Comparison of ENCODE assay signal across 9 cellular contexts in genomic region chr14:63308723-63309317, GRCh38. TPM values are rescaled to one million over a fixed set of nuclear protein-coding genes. Genes with fewer than 3 reads are reported as not detected.
DNase-seq lines count a peak whose midpoint lies in the region; ATAC-seq, FAIRE-seq and TF ChIP-seq lines count a peak whose summit lies in the region.
"Had no signal": no experiment of that assay in that cellular context is flagged by ENCODE, and none has a peak within 500 bp of the region (broad histone marks: within the 10 kb centered on the region; RNA-seq: fewer than 3 reads in every experiment).

No MANE protein-coding gene starts in this region.

- peak; percentile 40 for DNase-seq in HCT116 (ENCODE audit: low read depth, low spot score)
- DNase-seq in RWPE1 (ENCODE audit: low spot score) = peak; percentile 19
- DNase-seq in kidney epithelial cell (ENCODE audit: low read depth) = no peak
- no peak for DNase-seq in left cardiac atrium
- DNase-seq in NCI-H187 (lab: John Stamatoyannopoulos, UW) = no peak
- DNase-seq in GM12891 (ENCODE audit: insufficient read length, low spot score) = no peak

- no peak overlapping the region for H2AFZ ChIP-seq in HCT116 (ENCODE audit: low read depth, low read length, poor library complexity, severe bottlenecking)

- H3F3A ChIP-seq in DOHH2 (ENCODE audit: control insufficient read depth, insufficient read depth) = no peaks in the 10 kb centered on the region

- TF ChIP-seq CTCF in DOHH2 (IDR thresholded peaks at IDR 0.05; ENCODE audit: low read depth, low read length, poor library complexity, severe bottlenecking) (peak; percentile 67), HCT116 (IDR thresholded peaks at IDR 0.05 in 2 of 3, conservative IDR thresholded peaks at IDR 0.05 in 1 of 3; ENCODE audit: borderline replicate concordance in 1 of 3, insufficient read depth in 1 of 3, low read depth in 2 of 3, low read length in 2 of 3) (peak; percentile 46 to 81 (median 79); a peak in 5 of 6 replicates), RWPE1 (conservative IDR thresholded peaks at IDR 0.05; ENCODE audit: low read depth) (peak; percentile 53), kidney epithelial cell (IDR thresholded peaks at IDR 0.05; ENCODE audit: insufficient read depth, low read length, poor library complexity, severe bottlenecking) (peak; percentile 75)

- H3K4me1 ChIP-seq in DOHH2 (ENCODE audit: control insufficient read depth, low read length) (no peaks in the 10 kb centered on the region), HCT116 (ENCODE audit: control insufficient read depth in 1 of 2, insufficient read depth in 2 of 2, low read length in 2 of 2) (no peaks in the 10 kb centered on the region)

- H3K4me3 ChIP-seq in DOHH2 (ENCODE audit: low read length) = no peak overlapping the region
- H3K4me3 ChIP-seq in HCT116 (replicated peaks in 1 of 2; ENCODE audit: low read depth in 1 of 2, low read length in 2 of 2) = no peak overlapping the region
- H3K4me3 ChIP-seq in kidney epithelial cell (ENCODE audit: low read depth, low read length) = no peak overlapping the region

- TF ChIP-seq RAD21 in HCT116 (IDR thresholded peaks at IDR 0.05; ENCODE audit: low read depth) = peak; percentile 54

- POLR2A ChIA-PET in HCT116 (lab: Charles Lee) (no interaction called here), RWPE1 (lab: Yijun Ruan, JAX; ENCODE audit: low non-redundant PET) (no interaction called here)

- H3K9me2 ChIP-seq in DOHH2 (replicated peaks; ENCODE audit: control insufficient read depth, low read length) (no peaks in the 10 kb centered on the region), HCT116 (ENCODE audit: insufficient read depth) (no peaks in the 10 kb centered on the region)

- H3K27ac ChIP-seq in DOHH2 (ENCODE audit: low read depth, low read length) (no peak overlapping the region), HCT116 (ENCODE audit: low read depth, low read length) (no peak overlapping the region), RWPE1 (no peak overlapping the region)

- no TSS peak for BruUV-seq in HCT116 (replicated peaks; lab: Mats Ljungman, UMichigan)

- CTCF ChIA-PET in HCT116 (lab: Charles Lee) = interaction anchor here (0.7 to 1.2 kb wide), 4 partner anchors 8 to 1148 kb away, joined by 3 to 4 read pairs (median 3); no protein-coding TSS in a partner anchor
- CTCF ChIA-PET in RWPE1 (lab: Yijun Ruan, JAX) = interaction anchor here (0.7 to 1.1 kb wide), 4 partner anchors 15 to 468 kb away, joined by 3 to 4 read pairs (median 4); no protein-coding TSS in a partner anchor

- H3K4me2 ChIP-seq in DOHH2 (ENCODE audit: low read length) = no peak overlapping the region
- no peak overlapping the region for H3K4me2 ChIP-seq in HCT116 (ENCODE audit: low read length)

- RAD21 ChIA-PET in HCT116 (lab: Charles Lee; ENCODE audit: low non-redundant PET in 1 of 2, low total read pairs in 2 of 2, uncharacterized antibody in 2 of 2, unreplicated experiment in 2 of 2) = interaction anchor here in 1 of 2 experiments (0.5 kb wide), 1 partner anchor 43 kb away, joined by 4 read pairs; no protein-coding TSS in a partner anchor

- H3K9ac ChIP-seq in HCT116 (ENCODE audit: low read length) = no peak overlapping the region

- no peaks in the 10 kb centered on the region for H4K20me1 ChIP-seq in DOHH2 (ENCODE audit: control insufficient read depth, insufficient read depth, low read depth, low read length)
- no peaks in the 10 kb centered on the region for H4K20me1 ChIP-seq in HCT116 (ENCODE audit: insufficient read depth)

- ATAC-seq in HCT116 (peak; percentile 98), GM18907 (IDR thresholded peaks at IDR 0.05; ENCODE audit: unreplicated experiment) (no peak), left cardiac atrium (no peak)
- ATAC-seq: T-cell had no signal

- H3K36me3 ChIP-seq in DOHH2 (ENCODE audit: control insufficient read depth, low read length) (no peaks in the 10 kb centered on the region), HCT116 (ENCODE audit: control insufficient read depth in 1 of 2, insufficient read depth in 2 of 2, low read length in 2 of 2) (no peaks in the 10 kb centered on the region), kidney epithelial cell (ENCODE audit: control insufficient read depth, insufficient read depth, low read length) (no peaks in the 10 kb centered on the region)

- H3K79me2 ChIP-seq in DOHH2 (ENCODE audit: control insufficient read depth, low read length) (no peaks in the 10 kb centered on the region), HCT116 (ENCODE audit: insufficient read depth, low read length) (no peaks in the 10 kb centered on the region)

- H3K27me3 ChIP-seq in DOHH2 (ENCODE audit: control insufficient read depth, low read length) (peaks cover 6% of the 10 kb centered on the region), HCT116 (ENCODE audit: insufficient read depth, low read length) (peaks cover 34% of the 10 kb centered on the region), kidney epithelial cell (ENCODE audit: control insufficient read depth, insufficient read depth, low read length) (no peaks in the 10 kb centered on the region)

- intact Hi-C loops in HCT116 (cut with micrococcal nuclease) = loop anchor here (1.0 kb wide), 1 partner anchor 1130 kb away; no protein-coding TSS in a partner anchor
- intact Hi-C loops in left cardiac atrium (cut with DNase I) = no loop called here

- no peak for FAIRE-seq in GM12891 (lab: Jason Lieb, UNC)

- H3K9me3 ChIP-seq in DOHH2 (ENCODE audit: control insufficient read depth, insufficient read depth, low read length) (no peaks in the 10 kb centered on the region), HCT116 (ENCODE audit: control insufficient read depth in 1 of 2, insufficient read depth in 1 of 2, low read depth in 1 of 2, low read length in 2 of 2) (no peaks in the 10 kb centered on the region)

- TF ChIP-seq POLR2A in HCT116 (IDR thresholded peaks at IDR 0.05; ENCODE audit: borderline replicate concordance, extremely low read depth, insufficient read depth, insufficient read length) (no peak), GM12891 (IDR thresholded peaks at IDR 0.05; ENCODE audit: low read depth, low read length) (no peak)

TF ChIP-seq in HCT116, 20 proteins besides CTCF, POLR2A, EP300 and RAD21:
- TF ChIP-seq POLR2AphosphoS5 (IDR thresholded peaks at IDR 0.05; ENCODE audit: low read depth, low read length) (no peak), SP1 (IDR thresholded peaks at IDR 0.05; ENCODE audit: low read depth) (no peak), ZBTB33 (IDR thresholded peaks at IDR 0.05; ENCODE audit: extremely low read depth, insufficient replicate concordance, low read length) (no peak), CEBPB (IDR thresholded peaks at IDR 0.05; ENCODE audit: low read depth) (no peak), ELF1 (IDR thresholded peaks at IDR 0.05; ENCODE audit: borderline replicate concordance, low read depth) (no peak), EZH2phosphoT487 (IDR thresholded peaks at IDR 0.05; ENCODE audit: borderline replicate concordance) (no peak)

TF ChIP-seq in GM12891, 5 proteins besides CTCF, POLR2A, EP300 and RAD21:
- no peak for TF ChIP-seq TAF1 (IDR thresholded peaks at IDR 0.05; ENCODE audit: low read depth, low read length)
- no peak for TF ChIP-seq PAX5 (IDR thresholded peaks at IDR 0.05; ENCODE audit: insufficient read depth, low read length, severe bottlenecking)
- no peak for TF ChIP-seq POU2F2 (IDR thresholded peaks at IDR 0.05; ENCODE audit: low read depth, low read length)
- no peak for TF ChIP-seq SPI1 (IDR thresholded peaks at IDR 0.05; ENCODE audit: low read depth, low read length)
- TF ChIP-seq POLR2AphosphoS5 (IDR thresholded peaks at IDR 0.05; ENCODE audit: low read depth, low read length) = no peak

RNA-seq across cellular contexts. Expression of gene GPHB5, which starts 9.9 kb away (rescaled TPM):
- total RNA-seq in HCT116 (2021; ENCODE audit: unreplicated experiment) (not detected), kidney epithelial cell (not detected in 2 replicates), left cardiac atrium (not detected)
- polyA plus RNA-seq in HCT116 (2012) = not detected in 2 replicates
- not detected for polyA plus RNA-seq in GM12891 (2012; ENCODE audit: low read depth, missing spikeins)
- total RNA-seq: T-cell had no signal

Comparison
In these comparisons a context has a peak if more than half of its experiments do, and no peak if none do; other contexts are left out.
1. DNase-seq: peak in HCT116 (single experiment) and RWPE1 (single experiment); none in kidney epithelial cell (single experiment), left cardiac atrium (single experiment), NCI-H187 (0 of 2) and GM12891 (single experiment).
2. Peak in every context shown above with its lines, with median percentiles within 50 percentile points of each other: CTCF ChIP-seq.